10 cellular contexts compared by ENCODE assay signal in the genomic region with DNA sequence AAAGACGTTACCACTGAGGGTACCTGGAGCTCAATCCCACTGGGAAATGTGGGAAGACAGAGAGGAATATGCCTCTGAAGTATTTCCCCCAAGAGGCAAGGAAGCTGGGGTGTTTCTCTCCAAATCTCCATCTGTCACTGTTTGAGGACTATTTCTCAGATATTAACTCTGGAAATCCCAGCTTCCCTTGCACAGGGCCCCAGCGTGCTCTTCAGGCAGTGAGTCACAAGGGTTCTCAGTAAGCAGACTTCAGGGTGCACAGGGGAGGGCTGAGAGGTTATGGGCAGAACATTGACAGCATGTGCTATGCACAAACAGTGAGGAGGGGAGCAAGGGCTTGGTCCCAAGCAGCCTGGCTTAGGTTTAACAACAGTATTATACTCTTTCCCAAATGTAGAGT.
A peak's percentile ranks its signal among the peaks of the same experiment; 100 is the strongest.
DNase-seq lines count a peak whose midpoint lies in the region; ATAC-seq, FAIRE-seq and TF ChIP-seq lines count a peak whose summit lies in the region.
"Had no signal": no experiment of that assay in that cellular context is flagged by ENCODE, and none has a peak within 500 bp of the region (broad histone marks: within the 10 kb centered on the region; RNA-seq: fewer than 3 reads in every experiment).

No MANE protein-coding gene starts in this region.

- peak overlapping the region; percentile 39; the same call in 1 of the 2 replicates for H4K91ac ChIP-seq in IMR-90 (ENCODE audit: insufficient read depth, low read depth, low read length)

- no CpG with 5 or more reads among the region's 2 CpGs for WGBS in IMR-90 (ENCODE audit: extremely low coverage in 2 of 2, insufficient read length in 1 of 2), 2 experiments
- 64 to 88% methylated on average over 1 to 2 of the region's 2 CpGs for WGBS in gastroesophageal sphincter (ENCODE audit: low coverage in 1 of 2), 2 donors
- 92% methylated on average over 2 of the region's 2 CpGs; no CpG with 5 or more reads in 1 of the 2 experiments for WGBS in endodermal cell (ENCODE audit: insufficient coverage in 1 of 2, insufficient read length in 1 of 2), 2 experiments

- intact Hi-C loops in IMR-90 (cut with micrococcal nuclease): no loop called here
- intact Hi-C loops in CD4-positive, alpha-beta T cell (cut with DNase I, micrococcal nuclease): no loop called here

- H3K23ac ChIP-seq in IMR-90 (ENCODE audit: low read depth, low read length): no peak overlapping the region

- no peak overlapping the region for H2AK9ac ChIP-seq in IMR-90 (replicated peaks; ENCODE audit: low read depth, low read length, poor library complexity)

- no peaks in the 10 kb centered on the region for H3K4me1 Mint-ChIP-seq in CD4-positive, alpha-beta T cell (ENCODE audit: low read depth)
- H3K4me1 Mint-ChIP-seq in endodermal cell: no peaks in the 10 kb centered on the region

- H3K4me1 ChIP-seq in IMR-90 (ENCODE audit: control insufficient read depth, insufficient read depth, low read length) (peaks cover 9% of the 10 kb centered on the region), gastroesophageal sphincter (no peaks in the 10 kb centered on the region), endodermal cell (ENCODE audit: control insufficient read depth, insufficient read depth, low read length) (no peaks in the 10 kb centered on the region)

- peak overlapping the region; percentile 44; the same call in 1 of the 2 replicates for H3K14ac ChIP-seq in IMR-90 (replicated peaks; ENCODE audit: low read depth, low read length)

- dilution Hi-C loops in IMR-90 (cut with HindIII; ENCODE audit: low sequenced_read_pairs, unreplicated experiment): no loop called here

- H3K27me3 Mint-ChIP-seq in CD4-positive, alpha-beta T cell: no peaks in the 10 kb centered on the region
- peaks cover 2% of the 10 kb centered on the region for H3K27me3 Mint-ChIP-seq in endodermal cell (ENCODE audit: insufficient read depth)

- no peak for TF ChIP-seq CTCF in IMR-90 (conservative IDR thresholded peaks at IDR 0.05; ENCODE audit: low read depth, low read length)
- TF ChIP-seq CTCF in gastroesophageal sphincter (IDR thresholded peaks at IDR 0.05): no peak
- TF ChIP-seq CTCF in CD4-positive, alpha-beta T cell (IDR thresholded peaks at IDR 0.05): no peak
- no peak for TF ChIP-seq CTCF in endodermal cell (conservative IDR thresholded peaks at IDR 0.05)

- H2BK15ac ChIP-seq in IMR-90 (ENCODE audit: low read depth, low read length): peak overlapping the region; percentile 8; the same call in 2 of the 3 replicates

- H2AFZ ChIP-seq in IMR-90 (replicated peaks; ENCODE audit: low read length, poor library complexity): peak overlapping the region; percentile 62

- TF ChIP-seq POLR2A in IMR-90 (IDR thresholded peaks at IDR 0.05; ENCODE audit: low read depth, low read length) (no peak), gastroesophageal sphincter (IDR thresholded peaks at IDR 0.05) (no peak)

- no peak overlapping the region for H3K4me3 ChIP-seq in IMR-90 (ENCODE audit: insufficient read depth, low read depth, low read length)
- H3K4me3 ChIP-seq in gastroesophageal sphincter: no peak overlapping the region
- H3K4me3 ChIP-seq in endodermal cell (ENCODE audit: low read length): no peak overlapping the region

- H2BK5ac ChIP-seq in IMR-90 (ENCODE audit: low read depth, low read length, poor library complexity, severe bottlenecking): peak overlapping the region; percentile 52

- CTCF ChIA-PET in IMR-90 (lab: Yijun Ruan, JAX): interaction anchor here (0.9 to 1.5 kb wide), 2 partner anchors 9 to 10 kb away, joined by 3 to 5 read pairs; no protein-coding TSS in a partner anchor
- CTCF ChIA-PET in CD4-positive, alpha-beta T cell (lab: Charles Lee): interaction anchor here (1.0 kb wide), 1 partner anchor 8 kb away, joined by 3 read pairs; no protein-coding TSS in a partner anchor

- H3K4me2 ChIP-seq in IMR-90 (ENCODE audit: low read depth, low read length): no peak overlapping the region

- H3K56ac ChIP-seq in IMR-90 (ENCODE audit: extremely low read depth, insufficient read depth, low read length): no peak overlapping the region

- H3K79me1 ChIP-seq in IMR-90 (ENCODE audit: low read depth in 1 of 2, low read length in 2 of 2): peaks cover 0 to 10% of the 10 kb centered on the region in 2 experiments; a peak in 1 of 4 replicates

- H3K27ac ChIP-seq in IMR-90 (ENCODE audit: insufficient read depth, low read length) (no peak overlapping the region), gastroesophageal sphincter (no peak overlapping the region), endodermal cell (ENCODE audit: low read depth, low read length) (no peak overlapping the region)
- H3K27ac ChIP-seq in CD4-positive, alpha-beta T cell (ENCODE audit: low read depth, low read length): no peak overlapping the region

- H3K27ac Mint-ChIP-seq in CD4-positive, alpha-beta T cell: no peak overlapping the region
- no peak overlapping the region for H3K27ac Mint-ChIP-seq in endodermal cell

- H3K4ac ChIP-seq in IMR-90 (ENCODE audit: low read depth, low read length): peak overlapping the region; percentile 11; the same call in 1 of the 2 replicates

- H3K18ac ChIP-seq in IMR-90 (ENCODE audit: low read depth, low read length): peak overlapping the region; percentile 8; the same call in 1 of the 2 replicates

- DNase-seq in GM19239 (ENCODE audit: insufficient read length, low spot score) (no peak), IMR-90 (peak; percentile 76), amniotic epithelial cell (ENCODE audit: low read depth) (peak; percentile 73), endodermal cell (no peak)
- DNase-seq in stimulated activated CD4-positive, alpha-beta T cell treated with anti-CD3 and anti-CD28 coated beads, Interleukin-12 subunit alpha, Interleukin-12 subunit beta, amount 100 ng/mL, for 4 hours: peak; percentile 34
- DNase-seq in CD4-positive, alpha-beta T cell: no peak
- DNase-seq: islet precursor cell, T1000 had no signal

- no peaks in the 10 kb centered on the region for H3K27me3 ChIP-seq in IMR-90 (ENCODE audit: control insufficient read depth, insufficient read depth, low read length)
- H3K27me3 ChIP-seq in gastroesophageal sphincter: no peaks in the 10 kb centered on the region
- no peaks in the 10 kb centered on the region for H3K27me3 ChIP-seq in CD4-positive, alpha-beta T cell (ENCODE audit: control insufficient read depth, insufficient read depth, low read length)
- no peaks in the 10 kb centered on the region for H3K27me3 ChIP-seq in endodermal cell (ENCODE audit: control insufficient read depth, insufficient read depth, low read length, poor library complexity, severe bottlenecking)

- BruUV-seq in IMR-90 (replicated peaks; lab: Mats Ljungman, UMichigan): no TSS peak

- H3K9me1 ChIP-seq in IMR-90 (ENCODE audit: insufficient read depth, low read length): peaks cover 13% of the 10 kb centered on the region

- no peak overlapping the region for H3K4me3 Mint-ChIP-seq in CD4-positive, alpha-beta T cell
- no peak overlapping the region for H3K4me3 Mint-ChIP-seq in endodermal cell

- in situ Hi-C loops in IMR-90 (cut with MboI; ENCODE audit: low sequenced_read_pairs): no loop called here

- peak overlapping the region; percentile 23; the same call in 1 of the 2 replicates for H4K5ac ChIP-seq in IMR-90 (ENCODE audit: low read depth, low read length)

- POLR2A ChIA-PET in IMR-90 (lab: Charles Lee; ENCODE audit: unreplicated experiment): interaction anchor here (0.5 kb wide), 1 partner anchor 10 kb away, joined by 3 read pairs; no protein-coding TSS in a partner anchor
- POLR2A ChIA-PET in CD4-positive, alpha-beta T cell (lab: Charles Lee): no interaction called here

- FAIRE-seq in GM19239 (lab: Jason Lieb, UNC): peak; percentile 23

- H2BK20ac ChIP-seq in IMR-90 (ENCODE audit: low read depth, low read length): peak overlapping the region; percentile 63; the same call in 1 of the 2 replicates

- H3K36me3 ChIP-seq in IMR-90 (ENCODE audit: control insufficient read depth, insufficient read depth, low read length): no peaks in the 10 kb centered on the region
- H3K36me3 ChIP-seq in gastroesophageal sphincter: no peaks in the 10 kb centered on the region
- H3K36me3 ChIP-seq in endodermal cell (ENCODE audit: control insufficient read depth, insufficient read depth, low read length): no peaks in the 10 kb centered on the region

- no peaks in the 10 kb centered on the region for H3K9me3 Mint-ChIP-seq in CD4-positive, alpha-beta T cell
- H3K9me3 Mint-ChIP-seq in endodermal cell: no peaks in the 10 kb centered on the region

- H3K9me3 ChIP-seq in IMR-90 (ENCODE audit: control insufficient read depth, insufficient read depth, low read length) (no peaks in the 10 kb centered on the region), gastroesophageal sphincter (no peaks in the 10 kb centered on the region), endodermal cell (ENCODE audit: control insufficient read depth, low read length) (no peaks in the 10 kb centered on the region)
- no peaks in the 10 kb centered on the region for H3K9me3 ChIP-seq in CD4-positive, alpha-beta T cell (ENCODE audit: control insufficient read depth, low read length)

- peak overlapping the region; percentile 1 to 59; a peak in 2 of 4 replicates for H4K8ac ChIP-seq in IMR-90 (ENCODE audit: low read depth in 2 of 2, low read length in 2 of 2)

- ATAC-seq in IMR-90 (ENCODE audit: low read depth): peak; percentile 97
- ATAC-seq in HG03095 (IDR thresholded peaks at IDR 0.05; ENCODE audit: unreplicated experiment): no peak
- no peak for ATAC-seq in gastroesophageal sphincter
- ATAC-seq in CD4-positive, alpha-beta T cell (ENCODE audit: poor library complexity): no peak

- peak overlapping the region; percentile 72; the same call in 1 of the 2 replicates for H2AK5ac ChIP-seq in IMR-90 (ENCODE audit: low read depth, low read length)

- H3K9ac ChIP-seq in IMR-90 (ENCODE audit: low read depth, low read length) (no peak overlapping the region), endodermal cell (ENCODE audit: extremely low read depth, low read length, poor library complexity, severe bottlenecking) (no peak overlapping the region)

- H3K36me3 Mint-ChIP-seq in CD4-positive, alpha-beta T cell (ENCODE audit: low read depth): no peaks in the 10 kb centered on the region
- H3K36me3 Mint-ChIP-seq in endodermal cell (ENCODE audit: low read depth): no peaks in the 10 kb centered on the region

- H2BK120ac ChIP-seq in IMR-90 (ENCODE audit: low read depth, low read length): peak overlapping the region; percentile 69

- TF ChIP-seq RAD21 in IMR-90 (IDR thresholded peaks at IDR 0.05; ENCODE audit: low read length): 0 out of 2 replicates have a peak, but pooled peaks have one; percentile 1

- no peak for TF ChIP-seq EP300 in gastroesophageal sphincter (IDR thresholded peaks at IDR 0.05)

- no peaks in the 10 kb centered on the region for H4K20me1 ChIP-seq in IMR-90 (ENCODE audit: insufficient read depth, low read length)

TF ChIP-seq in IMR-90, 13 proteins besides CTCF, POLR2A, EP300 and RAD21 (continues in another document):
- 0 out of 2 replicates have a peak, but pooled peaks have one; percentile 50 for TF ChIP-seq MXI1 (IDR thresholded peaks at IDR 0.05; ENCODE audit: borderline replicate concordance, low read depth, low read length)
- TF ChIP-seq MAZ (IDR thresholded peaks at IDR 0.05; ENCODE audit: borderline replicate concordance, low read depth, low read length): peak; percentile 52; the same call in 1 of the 2 replicates
- no peak for TF ChIP-seq MAFK (IDR thresholded peaks at IDR 0.05; ENCODE audit: low read depth, low read length)
- peak; percentile 44; the same call in 1 of the 2 replicates for TF ChIP-seq FOS (IDR thresholded peaks at IDR 0.05; ENCODE audit: low read depth, low read length)

Comparison
In these comparisons a context has a peak if more than half of its experiments do, and no peak if none do; other contexts are left out.
1. DNase-seq: peak in IMR-90 (single experiment), amniotic epithelial cell (single experiment) and stimulated activated CD4-positive, alpha-beta T cell treated with anti-CD3 and anti-CD28 coated beads, Interleukin-12 subunit alpha, Interleukin-12 subunit beta, amount 100 ng/mL, for 4 hours (single experiment); none in GM19239 (single experiment), CD4-positive, alpha-beta T cell (0 of 10) and endodermal cell (single experiment).